In the genomic region with DNA sequence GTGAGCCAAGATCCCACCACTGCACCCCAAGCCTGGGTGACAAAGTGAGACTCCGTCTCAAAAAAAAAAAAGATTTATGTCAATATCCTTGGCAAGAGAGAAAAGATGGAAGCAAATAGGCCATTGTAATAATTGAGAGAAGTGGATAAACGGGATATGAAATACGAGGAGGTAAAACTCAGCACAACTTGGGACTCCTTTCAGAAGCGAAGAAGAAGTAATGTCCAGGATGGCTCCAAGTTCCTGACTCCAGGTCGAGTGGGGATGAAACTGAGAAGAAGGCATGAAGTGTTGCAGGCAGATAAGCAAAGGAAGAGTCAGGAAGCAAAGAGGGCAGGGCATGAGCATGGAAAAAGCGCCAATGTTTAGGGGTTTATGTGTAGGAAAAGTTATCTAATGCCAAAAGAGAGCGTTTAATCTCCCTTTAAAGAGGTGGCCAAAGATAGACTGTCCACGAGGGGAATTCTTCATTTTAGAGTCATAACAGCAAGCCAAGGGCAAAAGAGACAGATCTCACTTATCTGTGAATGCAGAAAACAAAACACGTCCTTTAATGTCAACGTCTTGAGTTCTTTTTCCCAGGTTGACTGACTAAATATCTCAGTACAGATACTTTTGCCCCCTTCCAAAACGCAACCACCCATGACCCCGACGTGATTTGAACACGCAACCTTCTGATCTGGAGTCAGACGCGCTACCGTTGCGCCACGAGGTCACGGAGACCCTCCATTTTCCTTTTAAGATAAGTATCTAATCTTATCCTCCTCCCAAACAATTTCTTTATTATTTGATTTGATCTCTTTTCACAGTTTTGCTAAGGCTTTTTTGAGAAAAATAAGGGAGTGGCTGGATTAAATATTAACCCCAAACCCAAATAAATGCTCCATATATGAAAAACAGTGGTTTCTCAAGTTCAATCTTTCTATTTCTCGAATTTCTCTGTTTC, we compare ENCODE assay signal across 1 cellular context.
TF ChIP-seq lines count a peak whose summit lies in the region.

No MANE protein-coding gene starts in this region.

TF ChIP-seq in endothelial cell of umbilical vein, 7 proteins besides CTCF, POLR2A, EP300 and RAD21 (continued from another document):
- no peak for TF ChIP-seq EZH2 (IDR thresholded peaks at IDR 0.05; ENCODE audit: borderline replicate concordance, low read depth, low read length, severe bottlenecking)
- no peak for TF ChIP-seq MYC (IDR thresholded peaks at IDR 0.05; ENCODE audit: low read depth, low read length)
- no peak for TF ChIP-seq POLR2AphosphoS5 (IDR thresholded peaks at IDR 0.05; ENCODE audit: insufficient read depth, low read depth, low read length)
- no peak for TF ChIP-seq FOS (IDR thresholded peaks at IDR 0.05; ENCODE audit: borderline replicate concordance, insufficient read depth, low read length)
